18 cellular contexts compared by ENCODE assay signal in genomic region chr5:99105216-99105615, GRCh38.
DNase-seq lines count a peak whose midpoint lies in the region; ATAC-seq and TF ChIP-seq lines count a peak whose summit lies in the region.
"Had no signal": no experiment of that assay in that cellular context is flagged by ENCODE, and none has a peak within 500 bp of the region (broad histone marks: within the 10 kb centered on the region; RNA-seq: fewer than 3 reads in every experiment).

No MANE protein-coding gene starts in this region.

- WGBS in aorta, 2 donors, result 34 to 37% methylated on average over 3 of the region's 3 CpGs

- intact Hi-C loops in A673 (cut with micrococcal nuclease; ENCODE audit: unreplicated experiment), result loop anchor here (10.0 kb wide), 1 partner anchor 210 kb away; no protein-coding TSS in a partner anchor
- intact Hi-C loops in aorta (cut with DNase I), result no loop called here

- H3K4me3 ChIP-seq in A673 (ENCODE audit: low read depth, low read length, poor library complexity, severe bottlenecking) (no peak overlapping the region), astrocyte of the cerebellum (ENCODE audit: low read depth, low read length) (no peak overlapping the region), aorta (ENCODE audit: low read length in 2 of 2) (no peak overlapping the region)
- H3K4me3 ChIP-seq: colonic mucosa, gastroesophageal sphincter, left ventricle myocardium inferior, right atrium auricular region, SK-N-MC, upper lobe of left lung had no signal

- H3K36me3 ChIP-seq in A673 (ENCODE audit: insufficient read depth, low read length, poor library complexity, severe bottlenecking), result no peaks in the 10 kb centered on the region
- no peaks in the 10 kb centered on the region for H3K36me3 ChIP-seq in aorta (ENCODE audit: control insufficient read depth in 1 of 2, insufficient read depth in 2 of 2, low read length in 1 of 2)
- H3K36me3 ChIP-seq: colonic mucosa, gastroesophageal sphincter, left ventricle myocardium inferior, right atrium auricular region, upper lobe of left lung had no signal

- H3K27me3 ChIP-seq in A673 (replicated peaks; ENCODE audit: insufficient read depth, low read depth, low read length, poor library complexity) (no peaks in the 10 kb centered on the region), aorta (ENCODE audit: control insufficient read depth in 1 of 2, insufficient read depth in 2 of 2, low read length in 1 of 2) (no peaks in the 10 kb centered on the region)
- H3K27me3 ChIP-seq: colonic mucosa, gastroesophageal sphincter, right atrium auricular region, upper lobe of left lung had no signal

- CTCF ChIA-PET in A673 (lab: Charles Lee), result interaction anchor here (0.6 to 0.8 kb wide), 6 partner anchors 14 to 1671 kb away, joined by 3 to 12 read pairs (median 6); no protein-coding TSS in a partner anchor

- H3K4me1 ChIP-seq in A673 (ENCODE audit: insufficient read depth, low read length, poor library complexity, severe bottlenecking) (no peaks in the 10 kb centered on the region), aorta (ENCODE audit: control insufficient read depth in 1 of 2, insufficient read depth in 2 of 2, low read length in 2 of 2) (no peaks in the 10 kb centered on the region)
- H3K4me1 ChIP-seq: colonic mucosa, right atrium auricular region, upper lobe of left lung had no signal

- DNase-seq in A673 (ENCODE audit: low spot score), result peak; percentile 53
- peak; percentile 2 for DNase-seq in M059J (ENCODE audit: low read depth)
- peak; percentile 24 for DNase-seq in astrocyte of the cerebellum (ENCODE audit: low read depth)
- DNase-seq in inferior parietal cortex (ENCODE audit: extremely low spot score), result peak; percentile 22
- no peak for DNase-seq in NCI-H2171 treated with DMSO at 0.1 percent for 48 hours (lab: John Stamatoyannopoulos, UW)
- DNase-seq in aorta, result no peak
- DNase-seq in stimulated activated CD4-positive, alpha-beta T cell treated with anti-CD3 and anti-CD28 coated beads, Interleukin-12 subunit alpha, Interleukin-12 subunit beta, amount 100 ng/mL, for 4 hours, result no peak
- DNase-seq: activated CD4-positive, alpha-beta T cell treated with anti-CD3 and anti-CD28 coated beads for 4 hours; activated gamma-delta T cell treated with Interleukin-2 at 50 U/mL for 16 hours; colonic mucosa; GOT3; left ventricle myocardium inferior; T-helper 9 cell; upper lobe of left lung had no signal

- H3K9me3 ChIP-seq in A673 (ENCODE audit: low read depth, low read length, poor library complexity, severe bottlenecking), result no peaks in the 10 kb centered on the region
- H3K9me3 ChIP-seq in aorta (ENCODE audit: control insufficient read depth, low read length), result no peaks in the 10 kb centered on the region
- H3K9me3 ChIP-seq: colonic mucosa, gastroesophageal sphincter, left ventricle myocardium inferior, right atrium auricular region, upper lobe of left lung had no signal

- in situ Hi-C loops in astrocyte of the cerebellum (cut with HindIII; ENCODE audit: low sequenced_read_pairs), result no loop called here

- TF ChIP-seq CTCF in A673 (conservative IDR thresholded peaks at IDR 0.05; ENCODE audit: low read depth, low read length) (no peak), astrocyte of the cerebellum (IDR thresholded peaks at IDR 0.05; ENCODE audit: low read depth, low read length, missing control alignments) (no peak)

- POLR2A ChIA-PET in A673 (lab: Charles Lee; ENCODE audit: low non-redundant PET), result no interaction called here

- no peak overlapping the region for H3K27ac ChIP-seq in A673 (ENCODE audit: low read depth, low read length, poor library complexity, severe bottlenecking)
- H3K27ac ChIP-seq in aorta (ENCODE audit: low read depth in 1 of 2, low read length in 2 of 2), result no peak overlapping the region
- H3K27ac ChIP-seq: colonic mucosa, gastroesophageal sphincter, left ventricle myocardium inferior, right atrium auricular region, SK-N-MC, upper lobe of left lung had no signal

- ATAC-seq in HG02759 (IDR thresholded peaks at IDR 0.05; ENCODE audit: unreplicated experiment) (no peak), aorta (ENCODE audit: low FRiP score) (no peak)
- ATAC-seq: gastroesophageal sphincter had no signal

- BruUV-seq in A673 (replicated peaks; lab: Mats Ljungman, UMichigan), result no TSS peak

Comparison
In these comparisons a context has a peak if more than half of its experiments do, and no peak if none do; other contexts are left out.
1. DNase-seq: peak in A673 (single experiment), M059J (single experiment), astrocyte of the cerebellum (single experiment) and inferior parietal cortex (single experiment); none in NCI-H2171 treated with DMSO at 0.1 percent for 48 hours (single experiment), aorta (0 of 2) and stimulated activated CD4-positive, alpha-beta T cell treated with anti-CD3 and anti-CD28 coated beads, Interleukin-12 subunit alpha, Interleukin-12 subunit beta, amount 100 ng/mL, for 4 hours (single experiment).